Comparison of ENCODE assay signal across 14 cellular contexts in genomic region chr10:71517310-71518159, GRCh38.
"Had no signal": no experiment of that assay in that cellular context is flagged by ENCODE, and none has a peak within 500 bp of the region (broad histone marks: within the 10 kb centered on the region; RNA-seq: fewer than 3 reads in every experiment).

No MANE protein-coding gene starts in this region.

- H3K27ac ChIP-seq: brain microvascular endothelial cell, gastrocnemius medialis, heart right ventricle, suprapubic skin had no signal

- H3K4me3 ChIP-seq: gastrocnemius medialis, heart right ventricle, suprapubic skin had no signal

- ATAC-seq: activated T-cell treated with anti-CD3 and anti-CD28 coated beads, Interleukin-2, amount 50 U/mL, for 72 hours; gastrocnemius medialis; heart right ventricle; right cardiac atrium; stimulated activated naive CD8-positive, alpha-beta T cell treated with anti-CD3 and anti-CD28 coated beads, Interleukin-15, Interleukin-2, amounts not matched to agents 100 U/mL and 50 U/mL, for 24 hours had no signal

- DNase-seq: activated CD4-positive, alpha-beta T cell treated with anti-CD3 and anti-CD28 coated beads, Interleukin-2, amount 10 ng/mL, durations not matched to agents 7 days and 5 days; activated CD8-positive, alpha-beta memory T cell treated with anti-CD3 and anti-CD28 coated beads, Interleukin-2, amount 50 U/mL, for 48 hours; activated gamma-delta T cell treated with Interleukin-2 at 50 U/mL for 16 hours; activated T-cell treated with anti-CD3 and anti-CD28 coated beads, Interleukin-2, amount 50 U/mL, for 72 hours; amygdala; brain microvascular endothelial cell; erythroblast; gastrocnemius medialis; heart right ventricle; midbrain; small intestine; stimulated activated naive CD8-positive, alpha-beta T cell treated with anti-CD3 and anti-CD28 coated beads, Interleukin-15, Interleukin-2, amounts not matched to agents 100 U/mL and 50 U/mL, for 24 hours had no signal

- H3K36me3 ChIP-seq: brain microvascular endothelial cell, gastrocnemius medialis, heart right ventricle, suprapubic skin had no signal

- H3K9me3 ChIP-seq: gastrocnemius medialis, heart right ventricle, suprapubic skin had no signal

- H3K27me3 ChIP-seq: gastrocnemius medialis, heart right ventricle, suprapubic skin had no signal
